Comparison of ENCODE assay signal across 6 cellular contexts in genomic region chr4:177902386-177902785, GRCh38.
"Had no signal": no experiment of that assay in that cellular context is flagged by ENCODE, and none has a peak within 500 bp of the region (broad histone marks: within the 10 kb centered on the region; RNA-seq: fewer than 3 reads in every experiment).

No MANE protein-coding gene starts in this region.

- DNase-seq: H9, HCEC 1CT, KG1 had no signal

- FAIRE-seq: H1, H54 had no signal

- H3K4me2 ChIP-seq: GM23338 had no signal

- H2AFZ ChIP-seq: GM23338 had no signal

- ATAC-seq: GM23338 had no signal

- H3K4me3 ChIP-seq: GM23338 had no signal
